In the genomic region with DNA sequence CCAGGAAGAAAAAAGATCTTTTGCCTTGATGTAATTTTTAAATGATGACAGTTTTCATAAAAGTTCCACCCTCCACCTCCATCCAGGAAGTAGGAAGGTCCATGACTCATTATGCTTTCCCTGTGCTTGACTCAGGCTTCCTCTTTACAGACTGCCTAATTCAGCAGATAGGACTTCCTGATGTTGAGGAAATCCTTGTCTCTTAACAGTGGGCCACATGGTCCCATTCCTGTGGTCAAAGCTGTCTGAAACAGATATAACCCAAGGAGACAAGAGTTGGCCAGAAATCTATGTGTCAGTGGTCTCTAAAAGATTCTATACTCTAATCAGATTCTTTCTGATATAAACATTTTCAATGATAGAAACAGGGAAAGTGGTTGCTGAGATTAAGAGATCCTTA, we compare ENCODE assay signal across 8 cellular contexts.
DNase-seq lines count a peak whose midpoint lies in the region; ATAC-seq and TF ChIP-seq lines count a peak whose summit lies in the region.

No MANE protein-coding gene starts in this region.

- H3K27me3 ChIP-seq in DND-41 (ENCODE audit: insufficient read depth, low read length, poor library complexity), result no peaks in the 10 kb centered on the region

- H3K36me3 ChIP-seq in DND-41 (ENCODE audit: insufficient read depth, low read length), result no peaks in the 10 kb centered on the region

- peak overlapping the region; percentile 39; the same call in 1 of the 2 replicates for H3K27ac ChIP-seq in DND-41 (ENCODE audit: low read length)

- ATAC-seq in DND-41 (ENCODE audit: insufficient read depth, low read depth) (peak; percentile 64; the same call in 2 of the 3 replicates), HG03457 (IDR thresholded peaks at IDR 0.05; ENCODE audit: unreplicated experiment) (no peak)

- H2AFZ ChIP-seq in DND-41 (ENCODE audit: low read depth, low read length), result peak overlapping the region; percentile 51

- no peaks in the 10 kb centered on the region for H3K9me3 ChIP-seq in DND-41 (ENCODE audit: insufficient read depth, low read length, severe bottlenecking)

- no peaks in the 10 kb centered on the region for H3K79me2 ChIP-seq in DND-41 (ENCODE audit: insufficient read depth, low read length)

- no peaks in the 10 kb centered on the region for H4K20me1 ChIP-seq in DND-41 (ENCODE audit: insufficient read depth, low read length)

- no peak for TF ChIP-seq CTCF in DND-41 (IDR thresholded peaks at IDR 0.05; ENCODE audit: borderline replicate concordance, extremely low read depth, low read length, poor library complexity, severe bottlenecking)
- no peak for TF ChIP-seq CTCF in cardiac fibroblast (IDR thresholded peaks at IDR 0.05; ENCODE audit: low read depth, low read length)

- no peak overlapping the region for H3K4me2 ChIP-seq in DND-41 (ENCODE audit: insufficient read depth, low read length)

- no peak overlapping the region for H3K9ac ChIP-seq in DND-41 (ENCODE audit: low read depth, low read length)

- H3K4me3 ChIP-seq in DND-41 (ENCODE audit: low read depth in 1 of 2, low read length in 2 of 2), result no peak overlapping the region
- H3K4me3 ChIP-seq in cardiac fibroblast (replicated peaks in 1 of 2; ENCODE audit: low read depth in 2 of 2, low read length in 2 of 2), result no peak overlapping the region

- peaks cover 9% of the 10 kb centered on the region; the same call in 1 of the 2 replicates for H3K4me1 ChIP-seq in DND-41 (ENCODE audit: insufficient read depth, low read length)

- DNase-seq in DND-41 (no peak), NCI-H226 (peak; percentile 93), cardiac fibroblast (ENCODE audit: low read depth in 2 of 2) (peak; percentile 88 to 93), medulla oblongata (ENCODE audit: extremely low spot score) (peak; percentile 57), DMS79 (lab: John Stamatoyannopoulos, UW) (no peak), DMS 273 (lab: John Stamatoyannopoulos, UW; ENCODE audit: unreplicated experiment) (no peak)
- no peak for DNase-seq in NK-92 treated with Interleukin-12 subunit alpha and Interleukin-12 subunit beta, amount 100 ng/mL, for 24 hours (lab: John Stamatoyannopoulos, UW)

Comparison
In these comparisons a context has a peak if more than half of its experiments do, and no peak if none do; other contexts are left out.
1. DNase-seq: peak in NCI-H226 (single experiment), cardiac fibroblast (2 of 2) and medulla oblongata (single experiment); none in DND-41 (single experiment), NK-92 treated with Interleukin-12 subunit alpha and Interleukin-12 subunit beta, amount 100 ng/mL, for 24 hours (single experiment), DMS79 (single experiment) and DMS 273 (single experiment).